13 cellular contexts compared by ENCODE assay signal in genomic region chr6:79045966-79046365, GRCh38. TPM values are rescaled to one million over a fixed set of nuclear protein-coding genes. Genes with fewer than 3 reads are reported as not detected.
DNase-seq lines count a peak whose midpoint lies in the region; ATAC-seq and TF ChIP-seq lines count a peak whose summit lies in the region.
"Had no signal": no experiment of that assay in that cellular context is flagged by ENCODE, and none has a peak within 500 bp of the region (broad histone marks: within the 10 kb centered on the region; RNA-seq: fewer than 3 reads in every experiment).

No MANE protein-coding gene starts in this region.

- H3K9me3 Mint-ChIP-seq in CD4-positive, alpha-beta T cell = peaks cover 2% of the 10 kb centered on the region
- H3K9me3 Mint-ChIP-seq in GM23338 = no peaks in the 10 kb centered on the region
- H3K9me3 Mint-ChIP-seq in activated naive CD8-positive, alpha-beta T cell treated with anti-CD3 and anti-CD28 coated beads, Interleukin-2, amount 50 U/mL, for 24 hours = no peaks in the 10 kb centered on the region
- no peaks in the 10 kb centered on the region for H3K9me3 Mint-ChIP-seq in naive thymus-derived CD8-positive, alpha-beta T cell

- H3K27ac ChIP-seq in CD4-positive, alpha-beta T cell (ENCODE audit: low read depth, low read length) = no peak overlapping the region
- H3K27ac ChIP-seq in GM23338 (ENCODE audit: low read depth) (no peak overlapping the region), upper lobe of left lung (no peak overlapping the region)
- H3K27ac ChIP-seq: A549 had no signal

- H3K4me3 ChIP-seq in GM23338 = no peak overlapping the region
- H3K4me3 ChIP-seq in upper lobe of left lung = no peak overlapping the region
- H3K4me3 ChIP-seq: A549 had no signal

- no peaks in the 10 kb centered on the region for H3K27me3 ChIP-seq in CD4-positive, alpha-beta T cell (ENCODE audit: control insufficient read depth, insufficient read depth, low read length)
- H3K27me3 ChIP-seq in GM23338 (ENCODE audit: insufficient read depth) (no peaks in the 10 kb centered on the region), upper lobe of left lung (no peaks in the 10 kb centered on the region)

- ATAC-seq in CD4-positive, alpha-beta T cell (ENCODE audit: poor library complexity) = peak; percentile 46
- no peak; the same call in 2 of the 3 replicates for ATAC-seq in GM23338
- no peak for ATAC-seq in activated naive CD8-positive, alpha-beta T cell treated with anti-CD3 and anti-CD28 coated beads, Interleukin-2, amount 50 U/mL, for 24 hours
- peak; percentile 44 to 47 for ATAC-seq in naive thymus-derived CD8-positive, alpha-beta T cell
- ATAC-seq in upper lobe of left lung (ENCODE audit: low FRiP score in 2 of 2) = no peak
- ATAC-seq: A549, Panc1, Right ventricle myocardium inferior had no signal

- peaks cover 17% of the 10 kb centered on the region; the same call in 1 of the 2 replicates for H3K36me3 ChIP-seq in GM23338 (ENCODE audit: insufficient read depth)
- H3K36me3 ChIP-seq in upper lobe of left lung = peaks cover 0 to 17% (median 0%) of the 10 kb centered on the region in 4 donors

- no peaks in the 10 kb centered on the region for H3K27me3 Mint-ChIP-seq in CD4-positive, alpha-beta T cell
- H3K27me3 Mint-ChIP-seq in GM23338 (ENCODE audit: insufficient read depth, low read depth, poor library complexity) = no peaks in the 10 kb centered on the region
- no peaks in the 10 kb centered on the region for H3K27me3 Mint-ChIP-seq in activated naive CD8-positive, alpha-beta T cell treated with anti-CD3 and anti-CD28 coated beads, Interleukin-2, amount 50 U/mL, for 24 hours
- H3K27me3 Mint-ChIP-seq in naive thymus-derived CD8-positive, alpha-beta T cell = no peaks in the 10 kb centered on the region

- TF ChIP-seq POLR2A in upper lobe of left lung (IDR thresholded peaks at IDR 0.05) = no peak

- H4K20me1 ChIP-seq in GM23338 (replicated peaks; ENCODE audit: insufficient read depth) = peaks cover 5% of the 10 kb centered on the region

- peaks cover 70% of the 10 kb centered on the region for H3K4me1 Mint-ChIP-seq in CD4-positive, alpha-beta T cell (ENCODE audit: low read depth)
- peaks cover 32% of the 10 kb centered on the region for H3K4me1 Mint-ChIP-seq in GM23338
- H3K4me1 Mint-ChIP-seq in activated naive CD8-positive, alpha-beta T cell treated with anti-CD3 and anti-CD28 coated beads, Interleukin-2, amount 50 U/mL, for 24 hours = peaks cover 26% of the 10 kb centered on the region
- peaks cover 28 to 52% (median 38%) of the 10 kb centered on the region in 4 donors for H3K4me1 Mint-ChIP-seq in naive thymus-derived CD8-positive, alpha-beta T cell

- DNase-seq in CD4-positive, alpha-beta T cell = no peak
- DNase-seq in GM23338 (ENCODE audit: low spot score) = no peak
- DNase-seq in activated naive CD8-positive, alpha-beta T cell treated with anti-CD3 and anti-CD28 coated beads, Interleukin-2, amount 50 U/mL, for 24 hours = no peak
- peak in 1 of 10 donors; percentile 11 for DNase-seq in naive thymus-derived CD8-positive, alpha-beta T cell
- no peak for DNase-seq in upper lobe of left lung
- DNase-seq in SKM-1 (lab: John Stamatoyannopoulos, UW; ENCODE audit: unreplicated experiment) = no peak
- no peak for DNase-seq in effector CD4-positive, alpha-beta T cell
- DNase-seq: C1 segment of cervical spinal cord, NCI-H1092, NCI-H510A treated with DMSO at 0.1 percent for 48 hours had no signal

- no peak for TF ChIP-seq EP300 in upper lobe of left lung (IDR thresholded peaks at IDR 0.05)

- peak overlapping the region; percentile 8 for H3K27ac Mint-ChIP-seq in CD4-positive, alpha-beta T cell
- peak overlapping the region; percentile 16 for H3K27ac Mint-ChIP-seq in GM23338
- H3K27ac Mint-ChIP-seq in activated naive CD8-positive, alpha-beta T cell treated with anti-CD3 and anti-CD28 coated beads, Interleukin-2, amount 50 U/mL, for 24 hours = peak overlapping the region; percentile 5
- H3K27ac Mint-ChIP-seq in naive thymus-derived CD8-positive, alpha-beta T cell = peak overlapping the region in 8 of 10 donors; percentile 1 to 76 (median 44)

- no peaks in the 10 kb centered on the region for H3F3A ChIP-seq in GM23338 (replicated peaks; ENCODE audit: low read depth)

- POLR2A ChIA-PET in CD4-positive, alpha-beta T cell (lab: Charles Lee) = interaction anchor here (3.3 kb wide), 1 partner anchor 32 kb away, joined by 14 read pairs; the partner anchor contains the start of gene PHIP
- POLR2A ChIA-PET in naive thymus-derived CD8-positive, alpha-beta T cell (lab: Charles Lee) = no interaction called here

- no peak overlapping the region for H2AFZ ChIP-seq in GM23338

- peaks cover 45% of the 10 kb centered on the region for H3K36me3 Mint-ChIP-seq in CD4-positive, alpha-beta T cell (ENCODE audit: low read depth)
- peaks cover 27% of the 10 kb centered on the region for H3K36me3 Mint-ChIP-seq in GM23338 (ENCODE audit: low read depth)
- peaks cover 25% of the 10 kb centered on the region for H3K36me3 Mint-ChIP-seq in activated naive CD8-positive, alpha-beta T cell treated with anti-CD3 and anti-CD28 coated beads, Interleukin-2, amount 50 U/mL, for 24 hours (ENCODE audit: low read depth)
- H3K36me3 Mint-ChIP-seq in naive thymus-derived CD8-positive, alpha-beta T cell = peaks cover 0 to 60% (median 15%) of the 10 kb centered on the region in 3 donors

- WGBS in upper lobe of left lung, 2 donors = 49 to 58% methylated on average over 2 of the region's 2 CpGs

- CTCF ChIA-PET in CD4-positive, alpha-beta T cell (lab: Charles Lee) = interaction anchor here (1.6 kb wide), 1 partner anchor 14 kb away, joined by 4 read pairs; no protein-coding TSS in a partner anchor

- intact Hi-C loops in CD4-positive, alpha-beta T cell (cut with DNase I, micrococcal nuclease) = no loop called here

- peaks cover 84% of the 10 kb centered on the region for H3K79me2 ChIP-seq in GM23338 (replicated peaks; ENCODE audit: insufficient read depth)

- H3K4me2 ChIP-seq in GM23338 = no peak overlapping the region
- H3K4me2 ChIP-seq: A549 had no signal

- H3K4me1 ChIP-seq in GM23338 (ENCODE audit: insufficient read depth) = peaks cover 11% of the 10 kb centered on the region
- no peaks in the 10 kb centered on the region for H3K4me1 ChIP-seq in upper lobe of left lung
- H3K4me1 ChIP-seq: A549 had no signal

- no peaks in the 10 kb centered on the region for H3K9me3 ChIP-seq in CD4-positive, alpha-beta T cell (ENCODE audit: control insufficient read depth, low read length)
- H3K9me3 ChIP-seq in upper lobe of left lung = no peaks in the 10 kb centered on the region
- H3K9me3 ChIP-seq: A549 had no signal

- no peak overlapping the region for H3K4me3 Mint-ChIP-seq in CD4-positive, alpha-beta T cell
- no peak overlapping the region for H3K4me3 Mint-ChIP-seq in GM23338
- H3K4me3 Mint-ChIP-seq in activated naive CD8-positive, alpha-beta T cell treated with anti-CD3 and anti-CD28 coated beads, Interleukin-2, amount 50 U/mL, for 24 hours = no peak overlapping the region
- peak overlapping the region in 5 of 10 donors; percentile 9 to 37 (median 18) for H3K4me3 Mint-ChIP-seq in naive thymus-derived CD8-positive, alpha-beta T cell

- H3K9me2 ChIP-seq in GM23338 (ENCODE audit: insufficient read depth) = no peaks in the 10 kb centered on the region

- no peak for TF ChIP-seq CTCF in CD4-positive, alpha-beta T cell (IDR thresholded peaks at IDR 0.05)
- no peak for TF ChIP-seq CTCF in GM23338 (conservative IDR thresholded peaks at IDR 0.05; ENCODE audit: low read depth in 2 of 2)
- TF ChIP-seq CTCF in upper lobe of left lung (IDR thresholded peaks at IDR 0.05) = no peak

TF ChIP-seq in GM23338, 12 proteins besides CTCF, POLR2A, EP300 and RAD21:
- no peak for TF ChIP-seq NANOG (IDR thresholded peaks at IDR 0.05; ENCODE audit: borderline replicate concordance)
- no peak for TF ChIP-seq EZH2phosphoT487 (IDR thresholded peaks at IDR 0.05; ENCODE audit: unreplicated experiment)
- TF ChIP-seq STAT1 (IDR thresholded peaks at IDR 0.05; ENCODE audit: unreplicated experiment) = no peak
- no peak for TF ChIP-seq POLR2AphosphoS5 (IDR thresholded peaks at IDR 0.05; ENCODE audit: low read depth)
- no peak for TF ChIP-seq ZNF331 (CRISPR knock-in tag; IDR thresholded peaks at IDR 0.05; ENCODE audit: low read depth)
- no peak for TF ChIP-seq REST (IDR thresholded peaks at IDR 0.05; ENCODE audit: unreplicated experiment)
- TF ChIP-seq EZH2 (IDR thresholded peaks at IDR 0.05; ENCODE audit: low read depth, unreplicated experiment) = no peak

RNA-seq across cellular contexts. Expression of gene PHIP, which starts 32.1 kb away (rescaled TPM):
- total RNA-seq in CD4-positive, alpha-beta T cell = 10 to 100 TPM; 35.7 to 36.9 TPM
- total RNA-seq in GM23338 (2014; rRNA removed; shearing (Covaris generic)) = 63.6 and 65.4 TPM in 2 replicates
- polyA plus RNA-seq in GM23338 (2016; fragmentation: Nextera tagmentation; extraction: Ambion mirVana) = 38.0 and 48.0 TPM in 2 replicates
- total RNA-seq in naive thymus-derived CD8-positive, alpha-beta T cell = 10 to 100 TPM; 45.6 to 46.8 TPM
- polyA plus RNA-seq in naive thymus-derived CD8-positive, alpha-beta T cell = 10 to 100 TPM in 1 of 3 donors, 1 to 10 TPM in 2; 8.6 to 11.9 (median 9.0) TPM
- total RNA-seq in upper lobe of left lung = 10 to 100 TPM; 19.3 to 74.7 (median 25.8) TPM

Comparison
In these comparisons a context has a peak if more than half of its experiments do, and no peak if none do; other contexts are left out.
1. ATAC-seq: peak in CD4-positive, alpha-beta T cell (single experiment) and naive thymus-derived CD8-positive, alpha-beta T cell (2 of 2); none in GM23338 (single experiment), activated naive CD8-positive, alpha-beta T cell treated with anti-CD3 and anti-CD28 coated beads, Interleukin-2, amount 50 U/mL, for 24 hours (single experiment) and upper lobe of left lung (0 of 2).
2. Peak in every context shown above with its lines, with median percentiles within 50 percentile points of each other: H3K27ac Mint-ChIP-seq.